10 cellular contexts compared by ENCODE assay signal in genomic region chr6:43383021-43383667, GRCh38. TPM values are rescaled to one million over a fixed set of nuclear protein-coding genes. Genes with fewer than 3 reads are reported as not detected.
DNase-seq lines count a peak whose midpoint lies in the region; ATAC-seq and TF ChIP-seq lines count a peak whose summit lies in the region.
"Had no signal": no experiment of that assay in that cellular context is flagged by ENCODE, and none has a peak within 500 bp of the region (broad histone marks: within the 10 kb centered on the region; RNA-seq: fewer than 3 reads in every experiment).

No MANE protein-coding gene starts in this region.

- no peaks in the 10 kb centered on the region for H3K9me3 ChIP-seq in CD8-positive, alpha-beta T cell (ENCODE audit: low read length)
- no peaks in the 10 kb centered on the region for H3K9me3 ChIP-seq in GM23248 (ENCODE audit: low read depth)

- peak overlapping the region; percentile 22; the same call in 1 of the 2 replicates for H2AFZ ChIP-seq in GM23248

- in situ Hi-C loops in GM23248 (cut with MboI) = no loop called here

- H3K4me3 ChIP-seq in CD8-positive, alpha-beta T cell (ENCODE audit: low read depth, low read length) = peak overlapping the region; percentile 10
- no peak overlapping the region for H3K4me3 ChIP-seq in GM23248

- no peak for TF ChIP-seq CTCF in CD8-positive, alpha-beta T cell (IDR thresholded peaks at IDR 0.05)

- H3K27ac Mint-ChIP-seq in CD8-positive, alpha-beta T cell = peak overlapping the region; percentile 95
- peak overlapping the region; percentile 86 for H3K27ac Mint-ChIP-seq in activated CD4-positive, alpha-beta memory T cell treated with anti-CD3 and anti-CD28 coated beads for 36 hours
- H3K27ac Mint-ChIP-seq in immature natural killer cell = peak overlapping the region; percentile 82 to 96 (median 96)
- H3K27ac Mint-ChIP-seq: mesothelial cell of epicardium had no signal

- peaks cover 2% of the 10 kb centered on the region for H3K36me3 Mint-ChIP-seq in CD8-positive, alpha-beta T cell
- no peaks in the 10 kb centered on the region for H3K36me3 Mint-ChIP-seq in activated CD4-positive, alpha-beta memory T cell treated with anti-CD3 and anti-CD28 coated beads for 36 hours
- H3K36me3 Mint-ChIP-seq in immature natural killer cell = peaks cover 0 to 13% (median 4%) of the 10 kb centered on the region in 3 donors
- H3K36me3 Mint-ChIP-seq: mesothelial cell of epicardium had no signal

- H3K4me2 ChIP-seq in GM23248 (ENCODE audit: unreplicated experiment) = peak overlapping the region; percentile 21

- DNase-seq in CD8-positive, alpha-beta T cell = no peak
- DNase-seq in GM23248 (peak; percentile 81), immature natural killer cell (no peak), NCI-H2107 treated with DMSO at 0.1 percent for 48 hours (lab: John Stamatoyannopoulos, UW; ENCODE audit: unreplicated experiment) (no peak)
- no peak for DNase-seq in activated CD4-positive, alpha-beta memory T cell treated with anti-CD3 and anti-CD28 coated beads for 36 hours
- DNase-seq: NCI-H146 had no signal

- H3K9me2 ChIP-seq in GM23248 (ENCODE audit: insufficient read depth) = no peaks in the 10 kb centered on the region

- no peak for ATAC-seq in CD8-positive, alpha-beta T cell
- ATAC-seq in HG02852 (IDR thresholded peaks at IDR 0.05; ENCODE audit: unreplicated experiment) = no peak
- ATAC-seq in GM21576 (IDR thresholded peaks at IDR 0.05; ENCODE audit: unreplicated experiment) = no peak
- no peak for ATAC-seq in HG02588 (IDR thresholded peaks at IDR 0.05; ENCODE audit: unreplicated experiment)

- peak overlapping the region; percentile 58 for H3K27ac ChIP-seq in CD8-positive, alpha-beta T cell (ENCODE audit: low read depth, low read length)
- peak overlapping the region; percentile 9; the same call in 1 of the 2 replicates for H3K27ac ChIP-seq in GM23248

- H3K36me3 ChIP-seq in CD8-positive, alpha-beta T cell (ENCODE audit: insufficient read depth, low read length) = no peaks in the 10 kb centered on the region
- no peaks in the 10 kb centered on the region for H3K36me3 ChIP-seq in GM23248 (ENCODE audit: low read depth)

- CTCF ChIA-PET in CD8-positive, alpha-beta T cell (lab: Charles Lee) = interaction anchor here (0.7 to 3.2 kb wide), 5 partner anchors 11 to 125 kb away, joined by 3 to 17 read pairs (median 6); partner anchors contain the start of gene ZNF318
- CTCF ChIA-PET in activated CD4-positive, alpha-beta memory T cell treated with anti-CD3 and anti-CD28 coated beads for 36 hours (lab: Charles Lee) = interaction anchor here (0.6 to 3.6 kb wide), 9 partner anchors 12 to 483 kb away, joined by 3 to 15 read pairs (median 6); partner anchors contain the start of genes ABCC10, CRIP3 and ZNF318

- H3K9me3 Mint-ChIP-seq in CD8-positive, alpha-beta T cell = peaks cover 2% of the 10 kb centered on the region
- no peaks in the 10 kb centered on the region for H3K9me3 Mint-ChIP-seq in activated CD4-positive, alpha-beta memory T cell treated with anti-CD3 and anti-CD28 coated beads for 36 hours
- H3K9me3 Mint-ChIP-seq in immature natural killer cell = no peaks in the 10 kb centered on the region
- H3K9me3 Mint-ChIP-seq: mesothelial cell of epicardium had no signal

- H3K27me3 ChIP-seq in CD8-positive, alpha-beta T cell (ENCODE audit: insufficient read depth, low read length) = no peaks in the 10 kb centered on the region
- H3K27me3 ChIP-seq in GM23248 (replicated peaks; ENCODE audit: insufficient read depth) = no peaks in the 10 kb centered on the region

- peaks cover 16% of the 10 kb centered on the region; the same call in 1 of the 2 replicates for H3F3A ChIP-seq in GM23248 (ENCODE audit: insufficient read depth)

- H3K27me3 Mint-ChIP-seq in CD8-positive, alpha-beta T cell (ENCODE audit: low read depth) = no peaks in the 10 kb centered on the region
- H3K27me3 Mint-ChIP-seq in activated CD4-positive, alpha-beta memory T cell treated with anti-CD3 and anti-CD28 coated beads for 36 hours = no peaks in the 10 kb centered on the region
- peaks cover 3 to 14% (median 13%) of the 10 kb centered on the region in 3 donors for H3K27me3 Mint-ChIP-seq in immature natural killer cell (ENCODE audit: low read depth in 3 of 3)

- H3K79me2 ChIP-seq in GM23248 (ENCODE audit: insufficient read depth) = no peaks in the 10 kb centered on the region

- peaks cover 41% of the 10 kb centered on the region for H3K4me1 ChIP-seq in CD8-positive, alpha-beta T cell (ENCODE audit: insufficient read depth, low read length)
- peaks cover 11% of the 10 kb centered on the region for H3K4me1 ChIP-seq in GM23248 (ENCODE audit: insufficient read depth)

- peaks cover 60% of the 10 kb centered on the region for H3K4me1 Mint-ChIP-seq in CD8-positive, alpha-beta T cell (ENCODE audit: low read depth)
- peaks cover 44% of the 10 kb centered on the region for H3K4me1 Mint-ChIP-seq in activated CD4-positive, alpha-beta memory T cell treated with anti-CD3 and anti-CD28 coated beads for 36 hours (ENCODE audit: low read depth)
- H3K4me1 Mint-ChIP-seq in immature natural killer cell = peaks cover 74 to 83% of the 10 kb centered on the region in 2 donors
- H3K4me1 Mint-ChIP-seq: mesothelial cell of epicardium had no signal

- intact Hi-C loops in CD8-positive, alpha-beta T cell (cut with DNase I, micrococcal nuclease) = loop anchor here (1.0 to 5.0 kb wide), 3 partner anchors 14 to 44 kb away; partner anchors contain the start of genes ABCC10 (in 2 of the 2) and ZNF318 (in 2 of the 2)
- intact Hi-C loops in activated CD4-positive, alpha-beta memory T cell treated with anti-CD3 and anti-CD28 coated beads for 36 hours (cut with micrococcal nuclease) = loop anchor here (1.0 to 5.0 kb wide), 4 partner anchors 14 to 94 kb away; partner anchors contain the start of genes ABCC10, TJAP1 and ZNF318

- no peaks in the 10 kb centered on the region for H4K20me1 ChIP-seq in GM23248 (ENCODE audit: insufficient read depth)

- POLR2A ChIA-PET in CD8-positive, alpha-beta T cell (lab: Charles Lee) = interaction anchor here (0.5 to 4.4 kb wide), 10 partner anchors 9 to 1062 kb away, joined by 3 to 65 read pairs (median 4); partner anchors contain the start of genes ABCC10, RPL7L1 and ZNF318
- POLR2A ChIA-PET in activated CD4-positive, alpha-beta memory T cell treated with anti-CD3 and anti-CD28 coated beads for 36 hours (lab: Charles Lee) = interaction anchor here (0.7 to 2.9 kb wide), 7 partner anchors 8 to 453 kb away, joined by 3 to 24 read pairs (median 4); partner anchors contain the start of genes ABCC10, YIPF3 and ZNF318

- H3K4me3 Mint-ChIP-seq in CD8-positive, alpha-beta T cell = peak overlapping the region; percentile 66
- peak overlapping the region; percentile 30 for H3K4me3 Mint-ChIP-seq in activated CD4-positive, alpha-beta memory T cell treated with anti-CD3 and anti-CD28 coated beads for 36 hours
- H3K4me3 Mint-ChIP-seq in immature natural killer cell = peak overlapping the region; percentile 73 to 83 (median 78)
- H3K4me3 Mint-ChIP-seq: mesothelial cell of epicardium had no signal

- 71 to 73% methylated on average over 6 of the region's 6 CpGs for WGBS in GM23248 (ENCODE audit: low coverage in 1 of 2, low lambda C conversion rate in 2 of 2, missing lambda C conversion rate in 2 of 2), 2 experiments

- no peak overlapping the region for H3K9ac ChIP-seq in GM23248

RNA-seq across cellular contexts. Expression of gene ZNF318, which starts 13.7 kb away (rescaled TPM):
- total RNA-seq in CD8-positive, alpha-beta T cell = 10 to 100 TPM; 18.2 TPM
- total RNA-seq in GM23248 (2014; rRNA removed; shearing (Covaris generic)) = 10.7 TPM in 2 replicates
- polyA plus RNA-seq in GM23248 (2016; fragmentation: Nextera tagmentation; extraction: Ambion mirVana) (4.1 and 4.6 TPM in 2 replicates), immature natural killer cell (1 to 10 TPM in 2 of 3 donors, under 1 TPM in 1; 0.94 to 9.6 (median 5.7) TPM)
- 10 to 100 TPM; 12.1 to 12.7 TPM for total RNA-seq in activated CD4-positive, alpha-beta memory T cell treated with anti-CD3 and anti-CD28 coated beads for 36 hours

RNA-seq across cellular contexts. Expression of gene ABCC10, which starts 44.2 kb away (rescaled TPM):
- total RNA-seq in CD8-positive, alpha-beta T cell = 10 to 100 TPM; 39.7 to 45.5 TPM
- total RNA-seq in GM23248 (2014; rRNA removed; shearing (Covaris generic)) = 18.2 and 21.3 TPM in 2 replicates
- 20.0 and 21.0 TPM in 2 replicates for polyA plus RNA-seq in GM23248 (2016; fragmentation: Nextera tagmentation; extraction: Ambion mirVana)
- total RNA-seq in activated CD4-positive, alpha-beta memory T cell treated with anti-CD3 and anti-CD28 coated beads for 36 hours = 10 to 100 TPM; 27.2 to 31.9 TPM
- 10 to 100 TPM in 2 of 3 donors, 1 to 10 TPM in 1; 8.1 to 23.6 (median 11.5) TPM for polyA plus RNA-seq in immature natural killer cell
